9 cellular contexts compared by ENCODE assay signal in genomic region chr19:34596989-34597388, GRCh38.
"Had no signal": no experiment of that assay in that cellular context is flagged by ENCODE, and none has a peak within 500 bp of the region (broad histone marks: within the 10 kb centered on the region; RNA-seq: fewer than 3 reads in every experiment).

No MANE protein-coding gene starts in this region.

- H3K9ac ChIP-seq: GM23248 had no signal

- H3K4me2 ChIP-seq: GM23338 had no signal

- H3K9me3 ChIP-seq: HAP-1 had no signal

- H3K27ac Mint-ChIP-seq: GM23338, HFFc6 had no signal

- H3K36me3 ChIP-seq: HAP-1 had no signal

- DNase-seq: GM23248, GOT3, H7, H9, HCEC 1CT, HFFc6 had no signal

- H3K4me3 Mint-ChIP-seq: GM23338, H9, HFFc6 had no signal

- H3K27ac ChIP-seq: GM23248 had no signal

- H3K4me1 Mint-ChIP-seq: GM23338, H9 had no signal

- ATAC-seq: GM23338, HCT116 had no signal

- H3K4me1 ChIP-seq: HAP-1 had no signal

- H2AFZ ChIP-seq: GM23248, GM23338 had no signal

- H3K4me3 ChIP-seq: GM23248, GM23338, HAP-1 had no signal
